7 cellular contexts compared by ENCODE assay signal in genomic region chr5:32172908-32173393, GRCh38. TPM values are rescaled to one million over a fixed set of nuclear protein-coding genes. Genes with fewer than 3 reads are reported as not detected.
A peak's percentile ranks its signal among the peaks of the same experiment; 100 is the strongest.
DNase-seq lines count a peak whose midpoint lies in the region; ATAC-seq, FAIRE-seq and TF ChIP-seq lines count a peak whose summit lies in the region.

No MANE protein-coding gene starts in this region.

- peak overlapping the region; percentile 77 to 100 for H3K4me3 ChIP-seq in esophagus (ENCODE audit: low read depth in 1 of 2, low read length in 2 of 2)
- H3K4me3 ChIP-seq in pancreas: peak overlapping the region; percentile 54 to 96 (median 90)

- H3K4me1 ChIP-seq in esophagus (ENCODE audit: control insufficient read depth in 2 of 2, insufficient read depth in 2 of 2, low read length in 1 of 2) (no peaks in the 10 kb centered on the region), pancreas (peaks cover 12 to 35% (median 20%) of the 10 kb centered on the region in 3 donors)

- WGBS in esophagus, 2 donors: 0 to 1% methylated on average over 9 of the region's 9 CpGs
- WGBS in pancreas, 2 donors: 0 to 1% methylated on average over 9 of the region's 9 CpGs

- ATAC-seq in pancreas: no peak

- H3K9me3 ChIP-seq in esophagus (ENCODE audit: control insufficient read depth in 2 of 2, insufficient read depth in 1 of 2, low read depth in 1 of 2, low read length in 1 of 2) (no peaks in the 10 kb centered on the region), pancreas (no peaks in the 10 kb centered on the region)

- FAIRE-seq in GM19239 (lab: Jason Lieb, UNC): peak; percentile 76
- FAIRE-seq in pancreas (lab: Jason Lieb, UNC): no peak
- no peak for FAIRE-seq in HTR-8/SVneo (lab: Jason Lieb, UNC)

- H3K27ac ChIP-seq in esophagus (ENCODE audit: low read depth in 2 of 2, low read length in 1 of 2) (peak overlapping the region; percentile 100), pancreas (peak overlapping the region; percentile 99 to 100 (median 100))

- no peak for DNase-seq in GM19239 (ENCODE audit: insufficient read length, low spot score)
- peak; percentile 3 for DNase-seq in RPMI8226
- DNase-seq in pancreas: no peak
- no peak for DNase-seq in islet precursor cell
- DNase-seq in NCI-H1092 (lab: John Stamatoyannopoulos, UW): no peak
- DNase-seq in HTR-8/SVneo (ENCODE audit: insufficient read length, low spot score): no peak

- H3K36me3 ChIP-seq in esophagus (ENCODE audit: control insufficient read depth in 2 of 2, insufficient read depth in 2 of 2, low read length in 1 of 2) (peaks cover 0 to 3% of the 10 kb centered on the region in 2 donors), pancreas (peaks cover 0 to 8% (median 0%) of the 10 kb centered on the region in 3 donors)

- intact Hi-C loops in pancreas (cut with DNase I): no loop called here

- TF ChIP-seq CTCF in pancreas (IDR thresholded peaks at IDR 0.05): no peak

- no peaks in the 10 kb centered on the region for H3K27me3 ChIP-seq in esophagus (ENCODE audit: control insufficient read depth in 1 of 2, insufficient read depth in 2 of 2, low read length in 2 of 2)
- no peaks in the 10 kb centered on the region for H3K27me3 ChIP-seq in pancreas

RNA-seq across cellular contexts. Expression of gene GOLPH3, which starts 1.2 kb away (rescaled TPM):
- polyA plus RNA-seq in esophagus (10 to 100 TPM; 31.9 to 34.9 TPM), pancreas (10 to 100 TPM; 19.9 to 44.5 TPM)
- 10 to 100 TPM; 44.6 to 67.0 (median 50.1) TPM for total RNA-seq in pancreas
